In the genomic region with DNA sequence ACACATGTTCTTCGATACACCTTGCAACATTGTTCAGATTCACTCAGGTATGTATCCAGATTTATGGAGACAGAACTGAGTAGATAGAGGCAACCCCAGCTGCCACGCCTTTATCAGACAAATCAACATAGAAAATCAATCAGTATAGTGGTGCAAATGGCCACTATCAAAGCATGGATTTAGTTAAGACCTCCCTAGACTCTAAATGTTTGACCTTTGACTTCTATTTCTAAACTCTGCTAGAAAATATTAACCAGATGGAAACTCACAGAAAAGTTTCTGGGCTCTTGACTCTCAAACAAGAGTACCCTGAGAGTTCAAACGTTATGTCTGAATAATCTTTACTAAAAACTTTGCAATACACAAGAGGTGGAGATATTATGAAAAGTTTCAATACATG, we compare ENCODE assay signal across 17 cellular contexts.
A peak's percentile ranks its signal among the peaks of the same experiment; 100 is the strongest.
DNase-seq lines count a peak whose midpoint lies in the region; ATAC-seq and TF ChIP-seq lines count a peak whose summit lies in the region.
"Had no signal": no experiment of that assay in that cellular context is flagged by ENCODE, and none has a peak within 500 bp of the region (broad histone marks: within the 10 kb centered on the region; RNA-seq: fewer than 3 reads in every experiment).

No MANE protein-coding gene starts in this region.

- peak; percentile 92 to 97 (median 94) for ATAC-seq in right lobe of liver
- ATAC-seq in gastrocnemius medialis, result no peak
- ATAC-seq in mucosa of descending colon, result no peak

- no peak overlapping the region for H3K4me3 ChIP-seq in ACC112 (ENCODE audit: low read depth, low read length)
- no peak overlapping the region for H3K4me3 ChIP-seq in hepatocyte
- no peak overlapping the region for H3K4me3 ChIP-seq in right lobe of liver
- H3K4me3 ChIP-seq in gastrocnemius medialis, result no peak overlapping the region
- no peak overlapping the region for H3K4me3 ChIP-seq in mucosa of descending colon
- H3K4me3 ChIP-seq: BLaER1 treated with 17β-estradiol and CSF1 and Interleukin-3, amounts not matched to agents 10 nM and 100 nM; GM23248 had no signal

- H4K20me1 ChIP-seq in hepatocyte (ENCODE audit: insufficient read depth, poor library complexity, severe bottlenecking), result no peaks in the 10 kb centered on the region
- H4K20me1 ChIP-seq: BLaER1 treated with 17β-estradiol and CSF1 and Interleukin-3, amounts not matched to agents 10 nM and 100 nM had no signal

- no peaks in the 10 kb centered on the region for H3K79me2 ChIP-seq in ACC112 (ENCODE audit: control insufficient read depth, insufficient read depth, low read length, unreplicated experiment)
- no peaks in the 10 kb centered on the region for H3K79me2 ChIP-seq in hepatocyte

- no peak for TF ChIP-seq CTCF in hepatocyte (IDR thresholded peaks at IDR 0.05; ENCODE audit: poor library complexity)
- TF ChIP-seq CTCF in right lobe of liver (IDR thresholded peaks at IDR 0.05), result no peak
- no peak for TF ChIP-seq CTCF in gastrocnemius medialis (IDR thresholded peaks at IDR 0.05 in 4 of 5, conservative IDR thresholded peaks at IDR 0.05 in 1 of 5)
- no peak for TF ChIP-seq CTCF in mucosa of descending colon (IDR thresholded peaks at IDR 0.05)

- no peaks in the 10 kb centered on the region for H3K9me2 ChIP-seq in hepatocyte (replicated peaks; ENCODE audit: insufficient read depth)

- no peak for TF ChIP-seq POLR2A in right lobe of liver (IDR thresholded peaks at IDR 0.05)
- no peak for TF ChIP-seq POLR2A in gastrocnemius medialis (IDR thresholded peaks at IDR 0.05)

- H3K4me1 ChIP-seq in ACC112 (ENCODE audit: control insufficient read depth, insufficient read depth, low read length, unreplicated experiment) (peaks cover 8% of the 10 kb centered on the region), hepatocyte (ENCODE audit: insufficient read depth) (peaks cover 4% of the 10 kb centered on the region), right lobe of liver (peaks cover 0 to 11% (median 0%) of the 10 kb centered on the region in 4 donors), gastrocnemius medialis (no peaks in the 10 kb centered on the region), mucosa of descending colon (ENCODE audit: low read depth) (no peaks in the 10 kb centered on the region)
- H3K4me1 ChIP-seq: BE2C; BLaER1 treated with 17β-estradiol and CSF1 and Interleukin-3, amounts not matched to agents 10 nM and 100 nM had no signal

- no peak for DNase-seq in hepatocyte (ENCODE audit: low spot score)
- DNase-seq in right lobe of liver, result no peak
- no peak for DNase-seq in gastrocnemius medialis
- DNase-seq in mucosa of descending colon, result no peak
- no peak for DNase-seq in midbrain (lab: John Stamatoyannopoulos, UW)
- DNase-seq: ACHN; AML-193; BE2C; CD4-positive, alpha-beta T cell; COR-L47; DMS153; DND-41; GM23248; H7; HCEC 1CT had no signal

- H3K4me2 ChIP-seq in hepatocyte, result peak overlapping the region; percentile 26
- H3K4me2 ChIP-seq: BLaER1 treated with 17β-estradiol and CSF1 and Interleukin-3, amounts not matched to agents 10 nM and 100 nM had no signal

- 47% methylated on average over 3 of the region's 3 CpGs for WGBS in hepatocyte (ENCODE audit: low lambda C conversion rate, missing lambda C conversion rate)
- 12% methylated on average over 3 of the region's 3 CpGs for WGBS in right lobe of liver (ENCODE audit: insufficient coverage, low coverage, low lambda C conversion rate, missing lambda C conversion rate)

- H3K9me3 ChIP-seq in hepatocyte (ENCODE audit: low read depth), result no peaks in the 10 kb centered on the region
- no peaks in the 10 kb centered on the region for H3K9me3 ChIP-seq in right lobe of liver
- H3K9me3 ChIP-seq in gastrocnemius medialis, result no peaks in the 10 kb centered on the region
- no peaks in the 10 kb centered on the region for H3K9me3 ChIP-seq in mucosa of descending colon
- H3K9me3 ChIP-seq: BE2C had no signal

- H3K27ac ChIP-seq in ACC112 (ENCODE audit: low read depth, low read length), result no peak overlapping the region
- no peak overlapping the region for H3K27ac ChIP-seq in hepatocyte
- peak overlapping the region in 2 of 3 donors; percentile 66 to 69 for H3K27ac ChIP-seq in right lobe of liver
- no peak overlapping the region for H3K27ac ChIP-seq in gastrocnemius medialis
- H3K27ac ChIP-seq: BLaER1 treated with 17β-estradiol and CSF1 and Interleukin-3, amounts not matched to agents 10 nM and 100 nM; GM23248 had no signal

- intact Hi-C loops in right lobe of liver (cut with DNase I) (no loop called here), gastrocnemius medialis (cut with DNase I; ENCODE audit: low total_unique reads) (no loop called here), mucosa of descending colon (cut with DNase I, micrococcal nuclease) (no loop called here)

- H2AFZ ChIP-seq in ACC112 (ENCODE audit: low read length, unreplicated experiment) (peak overlapping the region; percentile 53), hepatocyte (no peak overlapping the region)

- no peaks in the 10 kb centered on the region for H3K27me3 ChIP-seq in ACC112 (ENCODE audit: insufficient read depth, low read length)
- no peaks in the 10 kb centered on the region for H3K27me3 ChIP-seq in hepatocyte
- no peaks in the 10 kb centered on the region for H3K27me3 ChIP-seq in right lobe of liver
- H3K27me3 ChIP-seq in gastrocnemius medialis, result no peaks in the 10 kb centered on the region
- H3K27me3 ChIP-seq: BE2C; BLaER1 treated with 17β-estradiol and CSF1 and Interleukin-3, amounts not matched to agents 10 nM and 100 nM had no signal

- in situ Hi-C loops in gastrocnemius medialis (cut with MboI; ENCODE audit: low sequenced_read_pairs in 4 of 4), result no loop called here

- H3K36me3 ChIP-seq in ACC112 (ENCODE audit: insufficient read depth, low read length) (no peaks in the 10 kb centered on the region), hepatocyte (replicated peaks; ENCODE audit: insufficient read depth, low read depth) (no peaks in the 10 kb centered on the region), right lobe of liver (no peaks in the 10 kb centered on the region), gastrocnemius medialis (no peaks in the 10 kb centered on the region), mucosa of descending colon (ENCODE audit: low read depth) (no peaks in the 10 kb centered on the region)
- H3K36me3 ChIP-seq: BE2C; BLaER1 treated with 17β-estradiol and CSF1 and Interleukin-3, amounts not matched to agents 10 nM and 100 nM had no signal

Comparison
In these comparisons a context has a peak if more than half of its experiments do, and no peak if none do; other contexts are left out.
1. H3K27ac ChIP-seq: peak in right lobe of liver (2 of 3); none in ACC112 (single experiment), hepatocyte (single experiment) and gastrocnemius medialis (0 of 4).
2. ATAC-seq: peak in right lobe of liver (4 of 4); none in gastrocnemius medialis (0 of 2) and mucosa of descending colon (single experiment).